17 cellular contexts compared by ENCODE assay signal in genomic region chr9:129673602-129674001, GRCh38. TPM values are rescaled to one million over a fixed set of nuclear protein-coding genes. Genes with fewer than 3 reads are reported as not detected.
DNase-seq lines count a peak whose midpoint lies in the region; TF ChIP-seq lines count a peak whose summit lies in the region.
"Had no signal": no experiment of that assay in that cellular context is flagged by ENCODE, and none has a peak within 500 bp of the region (broad histone marks: within the 10 kb centered on the region; RNA-seq: fewer than 3 reads in every experiment).

No MANE protein-coding gene starts in this region.

- H3K27me3 Mint-ChIP-seq in progenitor cell of endocrine pancreas: peaks cover 10% of the 10 kb centered on the region

- CTCF ChIA-PET in HEK293 (lab: Yijun Ruan, JAX) (interaction anchor here (0.6 to 1.1 kb wide), 6 partner anchors 9 to 117 kb away, joined by 3 to 5 read pairs (median 3); no protein-coding TSS in a partner anchor), A673 (lab: Charles Lee) (no interaction called here)

- peak overlapping the region; percentile 29 for H3K27ac Mint-ChIP-seq in progenitor cell of endocrine pancreas
- H3K27ac Mint-ChIP-seq: CD4-positive, CD25-positive, alpha-beta regulatory T cell had no signal

- H3K9me3 ChIP-seq in HEK293 (ENCODE audit: control insufficient read depth, insufficient read depth, low read depth, low read length) (no peaks in the 10 kb centered on the region), A673 (ENCODE audit: low read depth, low read length, poor library complexity, severe bottlenecking) (no peaks in the 10 kb centered on the region)
- H3K9me3 ChIP-seq: BLaER1 treated with 17β-estradiol and CSF1 and Interleukin-3, amounts not matched to agents 10 nM and 100 nM had no signal

- H3K4me1 ChIP-seq in HEK293 (ENCODE audit: control insufficient read depth, insufficient read depth, low read length): no peaks in the 10 kb centered on the region
- peaks cover 27% of the 10 kb centered on the region for H3K4me1 ChIP-seq in A673 (ENCODE audit: insufficient read depth, low read length, poor library complexity, severe bottlenecking)

- H3K4me3 Mint-ChIP-seq in progenitor cell of endocrine pancreas (ENCODE audit: low read depth): no peak overlapping the region
- H3K4me3 Mint-ChIP-seq: CD4-positive, CD25-positive, alpha-beta regulatory T cell had no signal

- no peaks in the 10 kb centered on the region for H3K4me1 Mint-ChIP-seq in progenitor cell of endocrine pancreas (ENCODE audit: low read depth)

- no peak overlapping the region for H3K4me3 ChIP-seq in HEK293 (ENCODE audit: low read depth, low read length)
- no peak overlapping the region for H3K4me3 ChIP-seq in A673 (ENCODE audit: low read depth, low read length, poor library complexity, severe bottlenecking)
- H3K4me3 ChIP-seq: BLaER1 treated with 17β-estradiol and CSF1 and Interleukin-3, amounts not matched to agents 10 nM and 100 nM; GM12878 had no signal

- H3K27ac ChIP-seq in HEK293 (ENCODE audit: extremely low read depth, low read depth, low read length) (no peak overlapping the region), A673 (ENCODE audit: low read depth, low read length, poor library complexity, severe bottlenecking) (no peak overlapping the region)
- H3K27ac ChIP-seq: BLaER1 treated with 17β-estradiol and CSF1 and Interleukin-3, amounts not matched to agents 10 nM and 100 nM had no signal

- no TSS peak for BruUV-seq in A673 (replicated peaks; lab: Mats Ljungman, UMichigan)

- no peaks in the 10 kb centered on the region for H3K27me3 ChIP-seq in A673 (replicated peaks; ENCODE audit: insufficient read depth, low read depth, low read length, poor library complexity)

- H3K36me3 ChIP-seq in HEK293 (ENCODE audit: control insufficient read depth in 2 of 2, insufficient read depth in 1 of 2, low read length in 2 of 2) (no peaks in the 10 kb centered on the region), A673 (ENCODE audit: insufficient read depth, low read length, poor library complexity, severe bottlenecking) (no peaks in the 10 kb centered on the region)
- H3K36me3 ChIP-seq: BLaER1 treated with 17β-estradiol and CSF1 and Interleukin-3, amounts not matched to agents 10 nM and 100 nM had no signal

- POLR2A ChIA-PET in HEK293 (lab: Yijun Ruan, JAX) (no interaction called here), A673 (lab: Charles Lee; ENCODE audit: low non-redundant PET) (no interaction called here)

- no peaks in the 10 kb centered on the region for H3K36me3 Mint-ChIP-seq in progenitor cell of endocrine pancreas (ENCODE audit: insufficient read depth)
- H3K36me3 Mint-ChIP-seq: CD4-positive, CD25-positive, alpha-beta regulatory T cell had no signal

- DNase-seq in NCI-H2227 (lab: John Stamatoyannopoulos, UW; ENCODE audit: unreplicated experiment) (peak; percentile 27), NCI-H2227 treated with DMSO at 0.1 percent for 48 hours (lab: John Stamatoyannopoulos, UW) (no peak), left kidney (ENCODE audit: low read depth, low spot score) (peak; percentile 79), progenitor cell of endocrine pancreas (ENCODE audit: low spot score, unreplicated experiment) (no peak), A673 (ENCODE audit: low spot score) (no peak), hepatic stellate cell (ENCODE audit: low spot score) (no peak)
- DNase-seq in activated naive CD4-positive, alpha-beta T cell treated with anti-CD3 and anti-CD28 coated beads, Interleukin-2, amount 50 U/mL, for 16 hours: no peak
- DNase-seq: 8988T; ACHN; CD4-positive, CD25-positive, alpha-beta regulatory T cell; DMS79; H7 had no signal

- H3K9me3 Mint-ChIP-seq in progenitor cell of endocrine pancreas (ENCODE audit: low read depth): no peaks in the 10 kb centered on the region

- TF ChIP-seq CTCF in HEK293 (tag by site-specific recombination; IDR thresholded peaks at IDR 0.05): no peak
- no peak for TF ChIP-seq CTCF in progenitor cell of endocrine pancreas (IDR thresholded peaks at IDR 0.05; ENCODE audit: unreplicated experiment)
- TF ChIP-seq CTCF in A673 (conservative IDR thresholded peaks at IDR 0.05; ENCODE audit: low read depth, low read length): no peak

- intact Hi-C loops in A673 (cut with micrococcal nuclease; ENCODE audit: unreplicated experiment): no loop called here

TF ChIP-seq in HEK293, 187 proteins besides CTCF, POLR2A, EP300 and RAD21:
- peak; percentile 61 for TF ChIP-seq ZFHX2 (tag by site-specific recombination; conservative IDR thresholded peaks at IDR 0.05)
- TF ChIP-seq EGR2 (tag by site-specific recombination; IDR thresholded peaks at IDR 0.05; ENCODE audit: low read depth): peak; percentile 73
- TF ChIP-seq ZNF140 (tag by site-specific recombination; IDR thresholded peaks at IDR 0.05): no peak

RNA-seq across cellular contexts. Expression of gene PRRX2, which starts 8.2 kb away (rescaled TPM):
- total RNA-seq in progenitor cell of endocrine pancreas: 0.79 and 0.91 TPM in 2 replicates
- total RNA-seq in A673 (2021): 12.7 and 16.6 TPM in 2 replicates
- total RNA-seq: CD4-positive, CD25-positive, alpha-beta regulatory T cell; G401; GM12878; HT-29 had no signal

RNA-seq across cellular contexts. Expression of gene ASB6, which starts 31.7 kb away (rescaled TPM):
- total RNA-seq in progenitor cell of endocrine pancreas (19.7 and 20.5 TPM in 2 replicates), A673 (2021) (30.4 and 36.5 TPM in 2 replicates)

RNA-seq across cellular contexts. Expression of gene NTMT1, which starts 47.6 kb away (rescaled TPM):
- total RNA-seq in progenitor cell of endocrine pancreas: 25.9 and 26.8 TPM in 2 replicates
- 82.8 and 87.1 TPM in 2 replicates for total RNA-seq in A673 (2021)

RNA-seq across cellular contexts. Expression of gene C9orf50, which starts 52.7 kb away (rescaled TPM):
- total RNA-seq in progenitor cell of endocrine pancreas (0.27 and 0.43 TPM in 2 replicates), A673 (2021) (0.28 TPM in 1 of 2 replicates, not detected in the other)
- total RNA-seq: CD4-positive, CD25-positive, alpha-beta regulatory T cell; G401; GM12878; H7; HT-29 had no signal

Comparison
In these comparisons a context has a peak if more than half of its experiments do, and no peak if none do; other contexts are left out.
1. DNase-seq: peak in NCI-H2227 (single experiment) and left kidney (single experiment); none in NCI-H2227 treated with DMSO at 0.1 percent for 48 hours (single experiment), progenitor cell of endocrine pancreas (single experiment), A673 (single experiment), activated naive CD4-positive, alpha-beta T cell treated with anti-CD3 and anti-CD28 coated beads, Interleukin-2, amount 50 U/mL, for 16 hours (single experiment) and hepatic stellate cell (single experiment).